7 cellular contexts compared by ENCODE assay signal in genomic region chr1:185567006-185567405, GRCh38.
DNase-seq lines count a peak whose midpoint lies in the region; ATAC-seq, FAIRE-seq and TF ChIP-seq lines count a peak whose summit lies in the region.

No MANE protein-coding gene starts in this region.

- no peaks in the 10 kb centered on the region for H3K9me3 ChIP-seq in K562 (replicated peaks; ENCODE audit: control insufficient read depth, insufficient read depth, low read depth, low read length)
- no peaks in the 10 kb centered on the region for H3K9me3 ChIP-seq in small intestine (ENCODE audit: control insufficient read depth, low read depth)
- no peaks in the 10 kb centered on the region for H3K9me3 ChIP-seq in tibial nerve

- H3K4me2 ChIP-seq in K562 (ENCODE audit: insufficient read depth, low read length), result no peak overlapping the region

- POLR2A ChIA-PET in K562 (lab: Yijun Ruan, JAX), result no interaction called here

- peak; percentile 82 for DNase-seq in OCI-M1 (lab: John Stamatoyannopoulos, UW)
- DNase-seq in K562 (ENCODE audit: extremely low read depth in 1 of 4, low spot score in 3 of 4), result peak in 1 of 4 experiments; percentile 11
- peak; percentile 86 for DNase-seq in small intestine
- no peak for DNase-seq in tibial nerve (ENCODE audit: low spot score in 2 of 2)
- no peak for DNase-seq in iPS-NIHi11 (ENCODE audit: low spot score)

- FAIRE-seq in K562 (lab: Jason Lieb, UNC) (peak; percentile 52), small intestine (lab: Jason Lieb, UNC) (peak; percentile 23)

- H3K9me1 ChIP-seq in K562 (ENCODE audit: control insufficient read depth, insufficient read depth, low read length), result no peaks in the 10 kb centered on the region

- no peak for TF ChIP-seq RAD21 in K562 (CRISPR knock-in tag; conservative IDR thresholded peaks at IDR 0.05 in 1 of 2, IDR thresholded peaks at IDR 0.05 in 1 of 2)

- 4% methylated on average over 4 of the region's 4 CpGs for WGBS in K562 (ENCODE audit: insufficient coverage, low coverage, missing lambda C conversion rate)
- WGBS in small intestine, 3 donors, result 1 to 7% (median 7%) methylated on average over 4 of the region's 4 CpGs
- WGBS in tibial nerve, 2 donors, result 42 to 51% methylated on average over 4 of the region's 4 CpGs

- H2AFZ ChIP-seq in K562 (ENCODE audit: low read depth, low read length), result no peak overlapping the region

- H3K4me3 ChIP-seq in K562 (no peak overlapping the region), small intestine (ENCODE audit: low read depth in 1 of 2, low read length in 2 of 2) (no peak overlapping the region), tibial nerve (no peak overlapping the region)

- TF ChIP-seq CTCF in K562 (IDR thresholded peaks at IDR 0.05 in 2 of 3, conservative IDR thresholded peaks at IDR 0.05 in 1 of 3; ENCODE audit: insufficient read depth in 2 of 3, low read depth in 1 of 3, low read length in 3 of 3), result no peak
- TF ChIP-seq CTCF in tibial nerve (IDR thresholded peaks at IDR 0.05), result no peak

- intact Hi-C loops in K562 (cut with micrococcal nuclease), result loop anchor here (10.0 kb wide), 1 partner anchor 362 kb away; no protein-coding TSS in a partner anchor

- H3K27ac ChIP-seq in K562 (ENCODE audit: extremely low read depth, low read depth, low read length), result no peak overlapping the region
- no peak overlapping the region for H3K27ac ChIP-seq in small intestine (ENCODE audit: low read depth in 1 of 2, low read length in 1 of 2)
- H3K27ac ChIP-seq in tibial nerve, result no peak overlapping the region

- H3K27me3 ChIP-seq in K562 (ENCODE audit: control insufficient read depth in 2 of 2, insufficient read depth in 2 of 2, low read length in 2 of 2) (no peaks in the 10 kb centered on the region; a peak in 1 of 5 replicates), small intestine (ENCODE audit: control insufficient read depth in 2 of 2, insufficient read depth in 2 of 2, low read length in 2 of 2) (no peaks in the 10 kb centered on the region), tibial nerve (no peaks in the 10 kb centered on the region)

- no peak for TF ChIP-seq EP300 in K562 (IDR thresholded peaks at IDR 0.05; ENCODE audit: low read length)
- TF ChIP-seq EP300 in tibial nerve (IDR thresholded peaks at IDR 0.05), result no peak

- no TSS peak for BruUV-seq in K562 (replicated peaks; lab: Mats Ljungman, UMichigan)

- TF ChIP-seq POLR2A in K562 (conservative IDR thresholded peaks at IDR 0.05) (no peak), tibial nerve (IDR thresholded peaks at IDR 0.05) (no peak)

- no peaks in the 10 kb centered on the region; a peak in 1 of 5 replicates for H3K4me1 ChIP-seq in K562 (replicated peaks in 1 of 2; ENCODE audit: control insufficient read depth in 2 of 2, insufficient read depth in 2 of 2, low read length in 2 of 2)
- H3K4me1 ChIP-seq in small intestine (ENCODE audit: control insufficient read depth in 2 of 2, insufficient read depth in 1 of 2, low read depth in 1 of 2, low read length in 1 of 2), result peaks cover 4% of the 10 kb centered on the region in 2 donors
- H3K4me1 ChIP-seq in tibial nerve, result no peaks in the 10 kb centered on the region

- no peaks in the 10 kb centered on the region for H4K20me1 ChIP-seq in K562 (replicated peaks; ENCODE audit: control insufficient read depth, insufficient read depth, low read length)

- no peak overlapping the region for H3K9ac ChIP-seq in K562 (ENCODE audit: insufficient read depth in 1 of 2, low read depth in 2 of 2, low read length in 2 of 2)

- H3K36me3 ChIP-seq in K562 (ENCODE audit: control insufficient read depth, insufficient read depth, low read length) (no peaks in the 10 kb centered on the region), small intestine (ENCODE audit: control insufficient read depth in 2 of 2, insufficient read depth in 2 of 2, low read length in 2 of 2) (no peaks in the 10 kb centered on the region), tibial nerve (no peaks in the 10 kb centered on the region)

- ATAC-seq in GM18502 (IDR thresholded peaks at IDR 0.05; ENCODE audit: poor library complexity, unreplicated experiment), result peak; percentile 73
- ATAC-seq in HG03460 (IDR thresholded peaks at IDR 0.05; ENCODE audit: unreplicated experiment), result peak; percentile 68
- ATAC-seq in K562, result no peak

- no peaks in the 10 kb centered on the region for H3K79me2 ChIP-seq in K562 (ENCODE audit: control insufficient read depth, insufficient read depth, low read length)

- in situ Hi-C loops in K562 (cut with MboI), result no loop called here

- CTCF ChIA-PET in K562 (lab: Yijun Ruan, JAX; ENCODE audit: low intra/inter-chr PET ratio), result no interaction called here

TF ChIP-seq in K562, 482 proteins besides CTCF, POLR2A, EP300 and RAD21:
- TF ChIP-seq FOXK1 (CRISPR knock-in tag; IDR thresholded peaks at IDR 0.05; ENCODE audit: borderline replicate concordance), result no peak
- peak; percentile 98 for TF ChIP-seq FOXJ2 (tag; IDR thresholded peaks at IDR 0.05)
- no peak for TF ChIP-seq DDX20 (tag; IDR thresholded peaks at IDR 0.05; ENCODE audit: low read depth)
- TF ChIP-seq ZNF639 (CRISPR knock-in tag; conservative IDR thresholded peaks at IDR 0.05 in 1 of 2, IDR thresholded peaks at IDR 0.05 in 1 of 2), result no peak
- TF ChIP-seq RFX1 (IDR thresholded peaks at IDR 0.05), result peak; percentile 76
- peak; percentile 60 for TF ChIP-seq FOSL1 (tag; conservative IDR thresholded peaks at IDR 0.05)
- TF ChIP-seq ELF1 (tag; IDR thresholded peaks at IDR 0.05), result peak; percentile 41; the same call in 1 of the 2 replicates
- no peak for TF ChIP-seq TRIM25 (IDR thresholded peaks at IDR 0.05; ENCODE audit: borderline replicate concordance)
- TF ChIP-seq ZNF274 (IDR thresholded peaks at IDR 0.05; ENCODE audit: borderline replicate concordance, low read depth, low read length), result no peak

Comparison
In these comparisons a context has a peak if more than half of its experiments do, and no peak if none do; other contexts are left out.
1. DNase-seq: peak in OCI-M1 (single experiment) and small intestine (single experiment); none in tibial nerve (0 of 2) and iPS-NIHi11 (single experiment).